ENCODE assay signal across 13 cellular contexts in genomic region chr17:64009571-64010402, GRCh38. TPM values are rescaled to one million over a fixed set of nuclear protein-coding genes. Genes with fewer than 3 reads are reported as not detected.
A peak's percentile ranks its signal among the peaks of the same experiment; 100 is the strongest.
DNase-seq lines count a peak whose midpoint lies in the region; ATAC-seq and TF ChIP-seq lines count a peak whose summit lies in the region.
"Had no signal": no experiment of that assay in that cellular context is flagged by ENCODE, and none has a peak within 500 bp of the region (broad histone marks: within the 10 kb centered on the region; RNA-seq: fewer than 3 reads in every experiment).

No MANE protein-coding gene starts in this region.

- DNase-seq in AML-193 (lab: John Stamatoyannopoulos, UW) (peak; percentile 46 to 55), GM23338 (ENCODE audit: low spot score) (no peak), lower lobe of right lung (no peak), WERI-Rb-1 (no peak), germinal center (ENCODE audit: low spot score) (no peak), GM20000 (ENCODE audit: low spot score) (no peak), G401 (ENCODE audit: low spot score) (no peak)
- no peak for DNase-seq in activated naive CD8-positive, alpha-beta T cell treated with anti-CD3 and anti-CD28 coated beads, Interleukin-2, amount 10 ng/mL, durations not matched to agents 7 days and 5 days
- DNase-seq: DMS 273 treated with DMSO at 0.1 percent for 48 hours, NCI-H1092 treated with DMSO at 0.1 percent for 48 hours, OCI-M1 had no signal

- H3K9me3 ChIP-seq in lower lobe of right lung: no peaks in the 10 kb centered on the region
- H3K9me3 ChIP-seq in WERI-Rb-1 (ENCODE audit: severe bottlenecking): no peaks in the 10 kb centered on the region

- TF ChIP-seq CTCF in GM23338 (conservative IDR thresholded peaks at IDR 0.05; ENCODE audit: low read depth in 2 of 2) (no peak), lower lobe of right lung (IDR thresholded peaks at IDR 0.05) (no peak), WERI-Rb-1 (IDR thresholded peaks at IDR 0.05; ENCODE audit: low read depth, low read length) (no peak), GM20000 (IDR thresholded peaks at IDR 0.05; ENCODE audit: extremely low read depth, missing control alignments) (no peak)

- POLR2A ChIA-PET in activated naive CD8-positive, alpha-beta T cell treated with anti-CD3 and anti-CD28 coated beads, Interleukin-2, amount 10 ng/mL, durations not matched to agents 7 days and 5 days (lab: Charles Lee): interaction anchor here (0.6 kb wide), 1 partner anchor 57 kb away, joined by 3 read pairs; no protein-coding TSS in a partner anchor

- H3K27ac ChIP-seq in GM23338 (ENCODE audit: low read depth) (no peak overlapping the region), lower lobe of right lung (peak overlapping the region; percentile 51), WERI-Rb-1 (no peak overlapping the region)

- peaks cover 5% of the 10 kb centered on the region for H3K27me3 Mint-ChIP-seq in GM23338 (ENCODE audit: insufficient read depth, low read depth, poor library complexity)
- no peaks in the 10 kb centered on the region for H3K27me3 Mint-ChIP-seq in activated naive CD8-positive, alpha-beta T cell treated with anti-CD3 and anti-CD28 coated beads, Interleukin-2, amount 10 ng/mL, durations not matched to agents 7 days and 5 days

- H3K4me1 ChIP-seq in GM23338 (ENCODE audit: insufficient read depth): no peaks in the 10 kb centered on the region
- H3K4me1 ChIP-seq in lower lobe of right lung: peaks cover 58% of the 10 kb centered on the region

- no peaks in the 10 kb centered on the region for H3K36me3 ChIP-seq in GM23338 (ENCODE audit: insufficient read depth)
- peaks cover 5% of the 10 kb centered on the region for H3K36me3 ChIP-seq in lower lobe of right lung
- H3K36me3 ChIP-seq in WERI-Rb-1: no peaks in the 10 kb centered on the region

- no peaks in the 10 kb centered on the region for H3F3A ChIP-seq in GM23338 (replicated peaks; ENCODE audit: low read depth)

- no peak overlapping the region for H3K27ac Mint-ChIP-seq in GM23338
- H3K27ac Mint-ChIP-seq in activated naive CD8-positive, alpha-beta T cell treated with anti-CD3 and anti-CD28 coated beads, Interleukin-2, amount 10 ng/mL, durations not matched to agents 7 days and 5 days: peak overlapping the region; percentile 13

- intact Hi-C loops in lower lobe of right lung (cut with DNase I): no loop called here

- H3K9me2 ChIP-seq in GM23338 (ENCODE audit: insufficient read depth): no peaks in the 10 kb centered on the region

- H3K4me3 ChIP-seq in GM23338 (no peak overlapping the region), lower lobe of right lung (no peak overlapping the region), WERI-Rb-1 (ENCODE audit: low read depth, low read length) (no peak overlapping the region)
- H3K4me3 ChIP-seq: lung had no signal

- in situ Hi-C loops in G401 (cut with HindIII; ENCODE audit: low sequenced_read_pairs): no loop called here

- H3K79me2 ChIP-seq in GM23338 (replicated peaks; ENCODE audit: insufficient read depth): no peaks in the 10 kb centered on the region

- H3K27me3 ChIP-seq in GM23338 (ENCODE audit: insufficient read depth) (no peaks in the 10 kb centered on the region), lower lobe of right lung (ENCODE audit: low read depth) (no peaks in the 10 kb centered on the region), WERI-Rb-1 (ENCODE audit: insufficient read depth, low read depth, severe bottlenecking) (no peaks in the 10 kb centered on the region)

- 0 out of 2 replicates have a peak overlapping the region, but pooled peaks have one; percentile 38 for H2AFZ ChIP-seq in GM23338

- H4K20me1 ChIP-seq in GM23338 (replicated peaks; ENCODE audit: insufficient read depth): no peaks in the 10 kb centered on the region

- H3K36me3 Mint-ChIP-seq in GM23338 (ENCODE audit: low read depth): no peaks in the 10 kb centered on the region
- H3K36me3 Mint-ChIP-seq in activated naive CD8-positive, alpha-beta T cell treated with anti-CD3 and anti-CD28 coated beads, Interleukin-2, amount 10 ng/mL, durations not matched to agents 7 days and 5 days: peaks cover 16% of the 10 kb centered on the region

- no peaks in the 10 kb centered on the region for H3K9me3 Mint-ChIP-seq in GM23338
- peaks cover 1% of the 10 kb centered on the region for H3K9me3 Mint-ChIP-seq in activated naive CD8-positive, alpha-beta T cell treated with anti-CD3 and anti-CD28 coated beads, Interleukin-2, amount 10 ng/mL, durations not matched to agents 7 days and 5 days

- peaks cover 16% of the 10 kb centered on the region for H3K4me1 Mint-ChIP-seq in GM23338
- H3K4me1 Mint-ChIP-seq in activated naive CD8-positive, alpha-beta T cell treated with anti-CD3 and anti-CD28 coated beads, Interleukin-2, amount 10 ng/mL, durations not matched to agents 7 days and 5 days: peaks cover 19% of the 10 kb centered on the region

- no peak for ATAC-seq in GM23338
- no peak for ATAC-seq in activated naive CD8-positive, alpha-beta T cell treated with anti-CD3 and anti-CD28 coated beads, Interleukin-2, amount 10 ng/mL, durations not matched to agents 7 days and 5 days (ENCODE audit: low read depth)
- ATAC-seq in lower lobe of right lung: peak; percentile 54 to 62

- no peak overlapping the region for H3K4me2 ChIP-seq in GM23338

- H3K4me3 Mint-ChIP-seq in GM23338: no peak overlapping the region
- H3K4me3 Mint-ChIP-seq in activated naive CD8-positive, alpha-beta T cell treated with anti-CD3 and anti-CD28 coated beads, Interleukin-2, amount 10 ng/mL, durations not matched to agents 7 days and 5 days: no peak overlapping the region

TF ChIP-seq in GM23338, 12 proteins besides CTCF, POLR2A, EP300 and RAD21:
- TF ChIP-seq NANOG (IDR thresholded peaks at IDR 0.05; ENCODE audit: borderline replicate concordance): no peak
- no peak for TF ChIP-seq STAT1 (IDR thresholded peaks at IDR 0.05; ENCODE audit: unreplicated experiment)
- TF ChIP-seq POLR2AphosphoS5 (IDR thresholded peaks at IDR 0.05; ENCODE audit: low read depth): no peak
- TF ChIP-seq ZNF114 (CRISPR knock-in tag; IDR thresholded peaks at IDR 0.05): no peak
- TF ChIP-seq CREB1 (CRISPR knock-in tag; IDR thresholded peaks at IDR 0.05; ENCODE audit: low read depth): no peak
- no peak for TF ChIP-seq ZNF331 (CRISPR knock-in tag; IDR thresholded peaks at IDR 0.05; ENCODE audit: low read depth)
- no peak for TF ChIP-seq REST (IDR thresholded peaks at IDR 0.05; ENCODE audit: unreplicated experiment)
- no peak for TF ChIP-seq ETS1 (IDR thresholded peaks at IDR 0.05)

RNA-seq across cellular contexts. Expression of gene ICAM2, which starts 10.6 kb away (rescaled TPM):
- 0.31 and 0.58 TPM in 2 replicates for total RNA-seq in GM23338 (2014; rRNA removed; shearing (Covaris generic))
- polyA plus RNA-seq in GM23338 (2016; fragmentation: Nextera tagmentation; extraction: Ambion mirVana): 0.57 and 0.86 TPM in 2 replicates
- 10 to 100 TPM; 59.0 to 61.7 TPM for total RNA-seq in activated naive CD8-positive, alpha-beta T cell treated with anti-CD3 and anti-CD28 coated beads, Interleukin-2, amount 10 ng/mL, durations not matched to agents 7 days and 5 days
- 69.2 TPM for total RNA-seq in lower lobe of right lung
- not detected in 2 replicates for total RNA-seq in G401 (2014; rRNA removed; shearing (Covaris generic))
- total RNA-seq: astrocyte had no signal

RNA-seq across cellular contexts. Expression of gene PRR29, which starts 11.6 kb away (rescaled TPM):
- total RNA-seq in GM23338 (2014; rRNA removed; shearing (Covaris generic)): 0.74 and 1.3 TPM in 2 replicates
- 0.24 and 0.66 TPM in 2 replicates for polyA plus RNA-seq in GM23338 (2016; fragmentation: Nextera tagmentation; extraction: Ambion mirVana)
- 1 to 10 TPM in 1 of 2 experiments, under 1 TPM in 1; 1.00 to 1.4 TPM for total RNA-seq in activated naive CD8-positive, alpha-beta T cell treated with anti-CD3 and anti-CD28 coated beads, Interleukin-2, amount 10 ng/mL, durations not matched to agents 7 days and 5 days
- total RNA-seq in lower lobe of right lung: 11.3 TPM
- total RNA-seq in G401 (2014; rRNA removed; shearing (Covaris generic)): 1.1 and 3.1 TPM in 2 replicates

RNA-seq across cellular contexts. Expression of gene SCN4A, which starts 37.1 kb away (rescaled TPM):
- total RNA-seq in GM23338 (2014; rRNA removed; shearing (Covaris generic)): 7.9 and 8.5 TPM in 2 replicates
- polyA plus RNA-seq in GM23338 (2016; fragmentation: Nextera tagmentation; extraction: Ambion mirVana): 2.3 and 2.5 TPM in 2 replicates
- not detected for total RNA-seq in activated naive CD8-positive, alpha-beta T cell treated with anti-CD3 and anti-CD28 coated beads, Interleukin-2, amount 10 ng/mL, durations not matched to agents 7 days and 5 days
- 0.18 TPM for total RNA-seq in lower lobe of right lung
- not detected in 2 replicates for total RNA-seq in G401 (2014; rRNA removed; shearing (Covaris generic))

Comparison
In these comparisons a context has a peak if more than half of its experiments do, and no peak if none do; other contexts are left out.
1. DNase-seq: peak in AML-193 (2 of 2); none in GM23338 (single experiment), activated naive CD8-positive, alpha-beta T cell treated with anti-CD3 and anti-CD28 coated beads, Interleukin-2, amount 10 ng/mL, durations not matched to agents 7 days and 5 days (single experiment), lower lobe of right lung (single experiment), WERI-Rb-1 (single experiment), germinal center (single experiment), GM20000 (single experiment) and G401 (single experiment).
2. ATAC-seq: peak in lower lobe of right lung (2 of 2); none in GM23338 (single experiment) and activated naive CD8-positive, alpha-beta T cell treated with anti-CD3 and anti-CD28 coated beads, Interleukin-2, amount 10 ng/mL, durations not matched to agents 7 days and 5 days (single experiment).
3. RNA of gene ICAM2, which starts 10.6 kb away (total RNA-seq): 69.2 TPM in lower lobe of right lung (single experiment) and 59.0 to 61.7 TPM in activated naive CD8-positive, alpha-beta T cell treated with anti-CD3 and anti-CD28 coated beads, Interleukin-2, amount 10 ng/mL, durations not matched to agents 7 days and 5 days; 0.31 to 0.58 TPM in GM23338 and not detected in G401; every median in the first group is over 10 times any median in the second.